8 cellular contexts compared by ENCODE assay signal in the genomic region with DNA sequence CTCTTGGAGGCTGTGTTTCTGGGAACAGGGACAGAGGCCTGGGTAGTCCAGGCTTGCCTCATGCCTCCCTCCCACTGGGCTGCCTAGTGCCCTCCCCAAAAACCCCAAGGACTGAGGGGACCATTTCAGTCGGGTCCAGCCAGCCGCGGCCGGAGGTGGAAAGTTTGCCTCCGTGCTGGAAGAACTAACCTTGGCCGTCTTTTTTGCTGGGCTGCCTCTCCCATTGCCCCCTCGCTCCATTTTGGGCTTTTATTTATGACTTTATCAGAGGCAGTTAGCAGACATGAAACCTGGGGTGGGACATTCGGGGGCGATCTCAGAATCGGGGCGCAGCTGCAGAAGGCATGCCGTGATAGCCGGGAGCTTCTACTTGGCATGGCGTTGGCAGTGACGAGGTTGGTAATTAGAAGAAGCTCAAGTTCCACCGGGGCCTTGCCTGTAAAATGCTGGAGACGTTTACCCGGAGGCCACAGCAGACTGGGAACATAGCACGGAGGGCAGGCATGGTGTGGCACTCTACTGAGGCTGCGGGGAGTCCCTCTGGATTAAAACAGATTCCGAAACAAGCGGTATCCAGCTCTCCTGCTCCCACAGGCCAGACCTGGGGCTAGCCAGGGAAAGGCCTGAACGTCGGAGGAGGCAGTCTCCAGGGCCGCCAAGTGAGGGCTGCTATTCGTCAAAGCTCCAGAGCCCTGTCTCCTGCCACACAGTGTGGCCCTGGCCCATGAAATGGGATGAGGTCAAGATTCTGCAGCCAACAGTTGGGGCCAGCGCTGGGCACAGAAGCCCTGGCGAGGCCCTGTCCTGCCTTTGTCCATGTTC.
A peak's percentile ranks its signal among the peaks of the same experiment; 100 is the strongest.
DNase-seq lines count a peak whose midpoint lies in the region; ATAC-seq and TF ChIP-seq lines count a peak whose summit lies in the region.

No MANE protein-coding gene starts in this region.

- H3K4me3 ChIP-seq in astrocyte of the cerebellum (ENCODE audit: low read depth, low read length), result peak overlapping the region; percentile 98
- peak overlapping the region; percentile 82 for H3K4me3 ChIP-seq in kidney epithelial cell (ENCODE audit: low read depth, low read length)

- TF ChIP-seq CTCF in astrocyte of the cerebellum (IDR thresholded peaks at IDR 0.05; ENCODE audit: low read depth, low read length, missing control alignments) (no peak), kidney epithelial cell (IDR thresholded peaks at IDR 0.05; ENCODE audit: insufficient read depth, low read length, poor library complexity, severe bottlenecking) (no peak), type B pancreatic cell (conservative IDR thresholded peaks at IDR 0.05) (no peak), nephron progenitor cell (IDR thresholded peaks at IDR 0.05) (no peak)

- no peaks in the 10 kb centered on the region for H3K36me3 Mint-ChIP-seq in activated T-cell treated with anti-CD3 and anti-CD28 coated beads, Interleukin-2, amount 50 U/mL, for 4 hours (ENCODE audit: insufficient read depth)
- H3K36me3 Mint-ChIP-seq in type B pancreatic cell (no peaks in the 10 kb centered on the region), nephron progenitor cell (ENCODE audit: low read depth) (no peaks in the 10 kb centered on the region)

- peaks cover 52% of the 10 kb centered on the region for H3K4me1 Mint-ChIP-seq in activated T-cell treated with anti-CD3 and anti-CD28 coated beads, Interleukin-2, amount 50 U/mL, for 4 hours (ENCODE audit: low read depth)
- H3K4me1 Mint-ChIP-seq in type B pancreatic cell (ENCODE audit: unreplicated experiment) (peaks cover 20% of the 10 kb centered on the region), nephron progenitor cell (peaks cover 5% of the 10 kb centered on the region)

- H3K27me3 Mint-ChIP-seq in activated T-cell treated with anti-CD3 and anti-CD28 coated beads, Interleukin-2, amount 50 U/mL, for 4 hours (ENCODE audit: low read depth), result no peaks in the 10 kb centered on the region
- peaks cover 64% of the 10 kb centered on the region for H3K27me3 Mint-ChIP-seq in type B pancreatic cell
- peaks cover 79% of the 10 kb centered on the region for H3K27me3 Mint-ChIP-seq in nephron progenitor cell (ENCODE audit: low read depth, poor library complexity)

- H3K27ac Mint-ChIP-seq in type B pancreatic cell (no peak overlapping the region), nephron progenitor cell (no peak overlapping the region)

- in situ Hi-C loops in astrocyte of the cerebellum (cut with HindIII; ENCODE audit: low sequenced_read_pairs), result loop anchor here (10.0 kb wide), 1 partner anchor 69 kb away; no protein-coding TSS in a partner anchor

- DNase-seq in activated T-cell treated with anti-CD3 and anti-CD28 coated beads, Interleukin-2, amount 50 U/mL, for 4 hours, result no peak
- DNase-seq in activated T-cell treated with anti-CD3 and anti-CD28 coated beads, Interleukin-2, amount 50 U/mL, for 48 hours, result no peak
- DNase-seq in astrocyte of the cerebellum (ENCODE audit: low read depth) (no peak), kidney epithelial cell (ENCODE audit: low read depth) (no peak), type B pancreatic cell (ENCODE audit: extremely low spot score, unreplicated experiment) (no peak), SK-N-DZ (ENCODE audit: low spot score) (no peak), nephron progenitor cell (no peak)
- DNase-seq in NK-92 treated with Interleukin-12 subunit alpha and Interleukin-12 subunit beta, amount 100 ng/mL, for 24 hours (lab: John Stamatoyannopoulos, UW), result no peak

- peaks cover 2% of the 10 kb centered on the region for H3K36me3 ChIP-seq in kidney epithelial cell (ENCODE audit: control insufficient read depth, insufficient read depth, low read length)

- ATAC-seq in activated T-cell treated with anti-CD3 and anti-CD28 coated beads, Interleukin-2, amount 50 U/mL, for 4 hours, result no peak

- H3K4me3 Mint-ChIP-seq in activated T-cell treated with anti-CD3 and anti-CD28 coated beads, Interleukin-2, amount 50 U/mL, for 4 hours, result peak overlapping the region; percentile 67
- H3K4me3 Mint-ChIP-seq in type B pancreatic cell (peak overlapping the region; percentile 68), nephron progenitor cell (no peak overlapping the region)

- no peaks in the 10 kb centered on the region for H3K27me3 ChIP-seq in kidney epithelial cell (ENCODE audit: control insufficient read depth, insufficient read depth, low read length)

- no peaks in the 10 kb centered on the region for H3K9me3 Mint-ChIP-seq in activated T-cell treated with anti-CD3 and anti-CD28 coated beads, Interleukin-2, amount 50 U/mL, for 4 hours
- H3K9me3 Mint-ChIP-seq in type B pancreatic cell (no peaks in the 10 kb centered on the region), nephron progenitor cell (no peaks in the 10 kb centered on the region)
